ENCODE assay signal across 27 cellular contexts in genomic region chr20:60031107-60031506, GRCh38.
"Had no signal": no experiment of that assay in that cellular context is flagged by ENCODE, and none has a peak within 500 bp of the region (broad histone marks: within the 10 kb centered on the region; RNA-seq: fewer than 3 reads in every experiment).

No MANE protein-coding gene starts in this region.

- H3K27ac ChIP-seq: dorsolateral prefrontal cortex, epithelial cell of prostate, gastroesophageal sphincter, pancreas, prostate gland, spleen, testis, tibial nerve, upper lobe of right lung, vagina had no signal

- H3K4me3 ChIP-seq: dorsolateral prefrontal cortex, esophagus squamous epithelium, gastroesophageal sphincter, mucosa of descending colon, pancreas, prostate gland, spleen, testis, tibial nerve, upper lobe of right lung, vagina had no signal

- H3K36me3 ChIP-seq: esophagus squamous epithelium, gastroesophageal sphincter, pancreas, prostate gland, spleen, tibial nerve, upper lobe of right lung, vagina had no signal

- ATAC-seq: gastroesophageal sphincter; mucosa of descending colon; naive thymus-derived CD8-positive, alpha-beta T cell; pancreas; sciatic nerve; stimulated activated memory B cell treated with anti-CD40 and anti-IgM and Interleukin-4, amounts not matched to agents 10 μg/mL and 1 μg/mL and 100 μg/mL, for 72 hours; stimulated activated naive CD8-positive, alpha-beta T cell treated with anti-CD3 and anti-CD28 coated beads, Interleukin-15, amount 100 ng/mL, for 72 hours; upper lobe of right lung had no signal

- H3K4me1 Mint-ChIP-seq: naive thymus-derived CD8-positive, alpha-beta T cell; stimulated activated memory B cell treated with anti-CD40 and anti-IgM and Interleukin-4, amounts not matched to agents 10 μg/mL and 1 μg/mL and 100 μg/mL, for 72 hours; stimulated activated naive CD8-positive, alpha-beta T cell treated with anti-CD3 and anti-CD28 coated beads, Interleukin-15, amount 100 ng/mL, for 72 hours had no signal

- H3K4me3 Mint-ChIP-seq: naive thymus-derived CD8-positive, alpha-beta T cell; stimulated activated memory B cell treated with anti-CD40 and anti-IgM and Interleukin-4, amounts not matched to agents 10 μg/mL and 1 μg/mL and 100 μg/mL, for 72 hours; stimulated activated naive CD8-positive, alpha-beta T cell treated with anti-CD3 and anti-CD28 coated beads, Interleukin-15, amount 100 ng/mL, for 72 hours had no signal

- H3K9me3 ChIP-seq: esophagus squamous epithelium, gastroesophageal sphincter, mucosa of descending colon, pancreas, prostate gland, testis, tibial nerve, upper lobe of right lung, vagina had no signal

- DNase-seq: cortex of kidney; dorsolateral prefrontal cortex; effector CD8-positive, alpha-beta T cell; esophagus squamous epithelium; foreskin fibroblast; glutamatergic neuron; kidney glomerular epithelial cell; mammary epithelial cell; mucosa of descending colon; naive thymus-derived CD8-positive, alpha-beta T cell; nucleus accumbens; pancreas; spleen; stimulated activated CD4-positive, alpha-beta T cell treated with anti-CD3 and anti-CD28 coated beads, Interleukin-15, amount 100 ng/mL, for 24 hours; stimulated activated CD4-positive, alpha-beta T cell treated with anti-CD3 and anti-CD28 coated beads, Interleukin-1b, Interleukin-23, amount 100 ng/mL, for 48 hours; stimulated activated CD4-positive, alpha-beta T cell treated with anti-CD3 and anti-CD28 coated beads, Interleukin-4, amount 100 ng/mL, for 24 hours; stimulated activated naive CD8-positive, alpha-beta T cell treated with anti-CD3 and anti-CD28 coated beads, Interleukin-15, amount 100 ng/mL, for 72 hours; testis; upper lobe of right lung had no signal

- H3K27me3 ChIP-seq: dorsolateral prefrontal cortex, esophagus squamous epithelium, gastroesophageal sphincter, pancreas, spleen, testis, tibial nerve, upper lobe of right lung, vagina had no signal

- FAIRE-seq: endometrium, pancreas had no signal

- H3K27ac Mint-ChIP-seq: stimulated activated memory B cell treated with anti-CD40 and anti-IgM and Interleukin-4, amounts not matched to agents 10 μg/mL and 1 μg/mL and 100 μg/mL, for 72 hours had no signal

- H3K4me1 ChIP-seq: esophagus squamous epithelium, pancreas, prostate gland, vagina had no signal
